8 cellular contexts compared by ENCODE assay signal in the genomic region with DNA sequence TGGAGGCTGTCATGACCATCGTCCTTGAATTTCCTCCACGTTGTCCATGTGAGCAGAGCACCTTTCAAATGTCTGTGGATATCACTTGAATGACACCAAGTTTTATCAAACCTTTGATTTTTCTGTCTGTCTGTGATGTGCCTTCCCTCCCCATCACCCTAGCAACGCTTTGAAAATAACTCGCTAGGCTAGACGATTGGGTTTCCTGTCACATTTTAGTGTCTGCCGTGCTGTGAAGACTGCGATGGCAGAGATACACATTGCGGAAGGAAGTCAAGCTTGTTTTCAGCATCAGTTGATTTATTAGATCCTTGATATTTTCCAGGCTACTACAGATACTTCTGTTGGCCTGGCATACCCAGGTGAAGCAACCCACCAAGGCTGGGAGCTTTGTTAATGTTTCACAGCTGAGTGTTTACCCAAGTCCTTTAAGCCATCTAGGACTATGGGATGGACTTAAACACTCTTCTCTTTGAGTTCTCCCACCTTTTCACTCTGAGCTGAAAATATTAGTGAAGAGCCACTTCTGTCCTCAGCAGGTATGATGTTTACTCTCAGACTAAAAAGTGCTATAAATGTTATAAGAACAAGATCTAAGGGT.
A peak's percentile ranks its signal among the peaks of the same experiment; 100 is the strongest.
DNase-seq lines count a peak whose midpoint lies in the region; ATAC-seq and TF ChIP-seq lines count a peak whose summit lies in the region.

No MANE protein-coding gene starts in this region.

- H3K4me1 ChIP-seq in MM.1S (ENCODE audit: low read length), result peaks cover 29% of the 10 kb centered on the region

- CTCF ChIA-PET in T-cell (lab: Charles Lee), result interaction anchor here in 1 of 2 donors (0.8 to 1.6 kb wide), 8 partner anchors 12 to 120 kb away, joined by 3 to 12 read pairs (median 4); no protein-coding TSS in a partner anchor

- H3K79me2 ChIP-seq in MM.1S (ENCODE audit: low read length), result no peaks in the 10 kb centered on the region

- ATAC-seq in GM21786 (IDR thresholded peaks at IDR 0.05; ENCODE audit: unreplicated experiment), result peak; percentile 49
- peak; percentile 75 to 83 (median 82) for ATAC-seq in T-cell (replicated peaks in 1 of 4)
- peak; percentile 56 for ATAC-seq in activated naive CD8-positive, alpha-beta T cell treated with anti-CD3 and anti-CD28 coated beads, Interleukin-2, amount 50 U/mL, for 24 hours

- no peaks in the 10 kb centered on the region for H3K36me3 Mint-ChIP-seq in T-cell
- H3K36me3 Mint-ChIP-seq in activated naive CD8-positive, alpha-beta T cell treated with anti-CD3 and anti-CD28 coated beads, Interleukin-2, amount 50 U/mL, for 24 hours (ENCODE audit: low read depth), result peaks cover 9% of the 10 kb centered on the region

- H3K4me3 ChIP-seq in MM.1S (ENCODE audit: low read length), result no peak overlapping the region

- H3K36me3 ChIP-seq in MM.1S (replicated peaks; ENCODE audit: insufficient read depth, low read length), result no peaks in the 10 kb centered on the region

- DNase-seq in T-cell (peak; percentile 42 to 91 (median 79)), HPDE6-E6E7 (ENCODE audit: extremely low spot score) (no peak), MM.1S (no peak), iPS-NIHi11 (ENCODE audit: low spot score) (no peak), NCI-H226 (no peak)
- DNase-seq in activated naive CD8-positive, alpha-beta T cell treated with anti-CD3 and anti-CD28 coated beads, Interleukin-2, amount 50 U/mL, for 24 hours, result peak; percentile 46
- DNase-seq in stimulated activated CD8-positive, alpha-beta memory T cell treated with anti-CD3 and anti-CD28 coated beads, Interleukin-12 subunit alpha, Interleukin-12 subunit beta, amount 100 ng/mL, for 1 hour (ENCODE audit: low read depth), result peak; percentile 56

- H3K9ac ChIP-seq in MM.1S (ENCODE audit: low read length), result no peak overlapping the region

- POLR2A ChIA-PET in T-cell (lab: Charles Lee), result interaction anchor here (0.6 to 6.0 kb wide), 19 partner anchors 14 to 289 kb away, joined by 3 to 72 read pairs (median 4); partner anchors contain the start of gene CD44 (in 1 of the 2)

- H3F3A ChIP-seq in MM.1S (ENCODE audit: insufficient read depth, low read length), result peaks cover 10% of the 10 kb centered on the region

- no peak overlapping the region for H3K27ac ChIP-seq in MM.1S (ENCODE audit: low read length)

- H3K27me3 Mint-ChIP-seq in T-cell, result no peaks in the 10 kb centered on the region
- H3K27me3 Mint-ChIP-seq in activated naive CD8-positive, alpha-beta T cell treated with anti-CD3 and anti-CD28 coated beads, Interleukin-2, amount 50 U/mL, for 24 hours, result no peaks in the 10 kb centered on the region

- peaks cover 93 to 98% (median 94%) of the 10 kb centered on the region in 3 donors for H3K4me1 Mint-ChIP-seq in T-cell
- peaks cover 82% of the 10 kb centered on the region for H3K4me1 Mint-ChIP-seq in activated naive CD8-positive, alpha-beta T cell treated with anti-CD3 and anti-CD28 coated beads, Interleukin-2, amount 50 U/mL, for 24 hours

- H3K9me3 Mint-ChIP-seq in T-cell, result peaks cover 0 to 1% (median 0%) of the 10 kb centered on the region in 3 donors
- peaks cover 10% of the 10 kb centered on the region for H3K9me3 Mint-ChIP-seq in activated naive CD8-positive, alpha-beta T cell treated with anti-CD3 and anti-CD28 coated beads, Interleukin-2, amount 50 U/mL, for 24 hours

- H3K27me3 ChIP-seq in MM.1S (replicated peaks; ENCODE audit: insufficient read depth, low read length), result no peaks in the 10 kb centered on the region

- peak overlapping the region; percentile 68 to 81 (median 77) for H3K4me3 Mint-ChIP-seq in T-cell
- H3K4me3 Mint-ChIP-seq in activated naive CD8-positive, alpha-beta T cell treated with anti-CD3 and anti-CD28 coated beads, Interleukin-2, amount 50 U/mL, for 24 hours, result peak overlapping the region; percentile 71

- no peaks in the 10 kb centered on the region for H4K20me1 ChIP-seq in MM.1S (ENCODE audit: insufficient read depth, low read length)

- no peaks in the 10 kb centered on the region for H3K9me2 ChIP-seq in MM.1S (replicated peaks; ENCODE audit: insufficient read depth, low read length)

- H2AFZ ChIP-seq in MM.1S (ENCODE audit: low read length), result no peak overlapping the region

- TF ChIP-seq CTCF in MM.1S (IDR thresholded peaks at IDR 0.05; ENCODE audit: low read length), result no peak

- H3K9me3 ChIP-seq in MM.1S (replicated peaks; ENCODE audit: insufficient read depth, low read length), result no peaks in the 10 kb centered on the region

- H3K27ac Mint-ChIP-seq in T-cell, result peak overlapping the region; percentile 100
- H3K27ac Mint-ChIP-seq in activated naive CD8-positive, alpha-beta T cell treated with anti-CD3 and anti-CD28 coated beads, Interleukin-2, amount 50 U/mL, for 24 hours, result peak overlapping the region; percentile 84

- no peak overlapping the region for H3K4me2 ChIP-seq in MM.1S (ENCODE audit: low read depth, low read length)

Comparison
In these comparisons a context has a peak if more than half of its experiments do, and no peak if none do; other contexts are left out.
1. DNase-seq: peak in T-cell (34 of 34), activated naive CD8-positive, alpha-beta T cell treated with anti-CD3 and anti-CD28 coated beads, Interleukin-2, amount 50 U/mL, for 24 hours (single experiment) and stimulated activated CD8-positive, alpha-beta memory T cell treated with anti-CD3 and anti-CD28 coated beads, Interleukin-12 subunit alpha, Interleukin-12 subunit beta, amount 100 ng/mL, for 1 hour (single experiment); none in HPDE6-E6E7 (single experiment), MM.1S (single experiment), iPS-NIHi11 (single experiment) and NCI-H226 (single experiment).
2. Peak in every context shown above with its lines, with median percentiles within 50 percentile points of each other: ATAC-seq.